19 cellular contexts compared by ENCODE assay signal in the genomic region with DNA sequence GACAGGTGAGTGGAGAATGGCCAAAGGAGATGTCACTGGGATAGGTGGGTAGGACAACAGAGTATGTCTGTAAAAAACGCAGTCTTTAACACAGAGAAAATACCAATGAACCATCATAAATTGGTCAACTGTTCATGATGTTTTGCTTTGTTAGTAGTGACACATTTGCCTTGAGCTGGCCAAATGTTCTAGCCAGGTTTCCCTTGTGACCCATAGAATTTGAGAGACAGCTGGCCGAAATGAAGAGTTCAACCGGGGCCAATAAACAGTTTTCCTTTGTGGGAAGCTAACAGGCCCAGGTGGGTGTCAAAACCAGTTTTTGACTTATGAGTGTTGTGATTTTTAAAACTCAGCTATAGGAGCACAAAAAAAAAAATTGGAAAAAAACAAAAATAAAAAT.
A peak's percentile ranks its signal among the peaks of the same experiment; 100 is the strongest.
DNase-seq lines count a peak whose midpoint lies in the region; ATAC-seq and TF ChIP-seq lines count a peak whose summit lies in the region.
"Had no signal": no experiment of that assay in that cellular context is flagged by ENCODE, and none has a peak within 500 bp of the region (broad histone marks: within the 10 kb centered on the region; RNA-seq: fewer than 3 reads in every experiment).

No MANE protein-coding gene starts in this region.

- H3K9me3 Mint-ChIP-seq in activated naive CD8-positive, alpha-beta T cell (ENCODE audit: low read depth) = no peaks in the 10 kb centered on the region
- no peaks in the 10 kb centered on the region for H3K9me3 Mint-ChIP-seq in activated naive CD8-positive, alpha-beta T cell treated with anti-CD3 and anti-CD28 coated beads, Interleukin-2, amount 50 U/mL, for 24 hours
- no peaks in the 10 kb centered on the region for H3K9me3 Mint-ChIP-seq in naive B cell
- H3K9me3 Mint-ChIP-seq: immature natural killer cell had no signal

- TF ChIP-seq CTCF in heart left ventricle (IDR thresholded peaks at IDR 0.05) = no peak
- TF ChIP-seq CTCF in uterus (IDR thresholded peaks at IDR 0.05) = no peak

- 44 to 47% (median 44%) methylated on average over 3 of the region's 3 CpGs for WGBS in heart left ventricle, 4 donors

- H3K4me1 ChIP-seq in heart left ventricle = peaks cover 0 to 47% (median 18%) of the 10 kb centered on the region in 12 donors
- H3K4me1 ChIP-seq in uterus = no peaks in the 10 kb centered on the region
- H3K4me1 ChIP-seq: testis had no signal

- peak overlapping the region; percentile 7 to 91 (median 80) for H3K27ac ChIP-seq in heart left ventricle
- H3K27ac ChIP-seq in uterus = peak overlapping the region; percentile 58
- no peak overlapping the region for H3K27ac ChIP-seq in substantia nigra (ENCODE audit: low read depth, low read length, poor library complexity, severe bottlenecking)
- H3K27ac ChIP-seq: C4-2B, HL-60, neutrophil, testis had no signal

- H3K36me3 ChIP-seq in heart left ventricle (peaks cover 0 to 90% (median 56%) of the 10 kb centered on the region in 9 donors), uterus (no peaks in the 10 kb centered on the region)
- H3K36me3 ChIP-seq: neutrophil had no signal

- H3K4me3 ChIP-seq in heart left ventricle (no peak overlapping the region), uterus (no peak overlapping the region)
- H3K4me3 ChIP-seq: testis had no signal

- H3K9me3 ChIP-seq in heart left ventricle (no peaks in the 10 kb centered on the region), uterus (no peaks in the 10 kb centered on the region)
- H3K9me3 ChIP-seq: neutrophil, testis had no signal

- ATAC-seq in activated naive CD8-positive, alpha-beta T cell treated with anti-CD3 and anti-CD28 coated beads, Interleukin-2, amount 50 U/mL, for 24 hours = no peak
- ATAC-seq in heart left ventricle (peak in 3 of 4 donors; percentile 6 to 47 (median 38)), naive B cell (ENCODE audit: low read depth in 2 of 2) (no peak), HG02840 (IDR thresholded peaks at IDR 0.05; ENCODE audit: low FRiP score, unreplicated experiment) (no peak)
- ATAC-seq: activated CD4-positive, alpha-beta T cell treated with anti-CD3 and anti-CD28 coated beads for 36 hours had no signal

- no peaks in the 10 kb centered on the region for H3K27me3 Mint-ChIP-seq in activated naive CD8-positive, alpha-beta T cell
- no peaks in the 10 kb centered on the region for H3K27me3 Mint-ChIP-seq in activated naive CD8-positive, alpha-beta T cell treated with anti-CD3 and anti-CD28 coated beads, Interleukin-2, amount 50 U/mL, for 24 hours
- no peaks in the 10 kb centered on the region for H3K27me3 Mint-ChIP-seq in naive B cell
- H3K27me3 Mint-ChIP-seq: activated CD4-positive, alpha-beta T cell treated with anti-CD3 and anti-CD28 coated beads for 36 hours had no signal

- intact Hi-C loops in heart left ventricle (cut with DNase I) (loop anchor here in 9 of 10 donors (1.0 to 10.0 kb wide), 13 partner anchors 56 to 186 kb away; a partner anchor contains a TSS), uterus (cut with DNase I; ENCODE audit: low total_unique reads) (loop anchor here (10.0 kb wide), 1 partner anchor 66 kb away; no protein-coding TSS in a partner anchor)

- H3K27me3 ChIP-seq in heart left ventricle (no peaks in the 10 kb centered on the region), uterus (no peaks in the 10 kb centered on the region)
- H3K27me3 ChIP-seq: neutrophil, testis had no signal

- H3K4me1 Mint-ChIP-seq in activated naive CD8-positive, alpha-beta T cell (ENCODE audit: low read depth) = no peaks in the 10 kb centered on the region
- H3K4me1 Mint-ChIP-seq in activated naive CD8-positive, alpha-beta T cell treated with anti-CD3 and anti-CD28 coated beads, Interleukin-2, amount 50 U/mL, for 24 hours = no peaks in the 10 kb centered on the region
- peaks cover 0 to 9% (median 5%) of the 10 kb centered on the region in 3 donors for H3K4me1 Mint-ChIP-seq in naive B cell
- H3K4me1 Mint-ChIP-seq: activated CD4-positive, alpha-beta T cell treated with anti-CD3 and anti-CD28 coated beads for 36 hours; immature natural killer cell had no signal

- H3K36me3 Mint-ChIP-seq in activated naive CD8-positive, alpha-beta T cell = peaks cover 9% of the 10 kb centered on the region
- peaks cover 44% of the 10 kb centered on the region for H3K36me3 Mint-ChIP-seq in activated naive CD8-positive, alpha-beta T cell treated with anti-CD3 and anti-CD28 coated beads, Interleukin-2, amount 50 U/mL, for 24 hours (ENCODE audit: low read depth)
- peaks cover 17 to 38% of the 10 kb centered on the region in 2 donors for H3K36me3 Mint-ChIP-seq in naive B cell

- no peak overlapping the region for H3K4me3 Mint-ChIP-seq in activated naive CD8-positive, alpha-beta T cell
- H3K4me3 Mint-ChIP-seq in activated naive CD8-positive, alpha-beta T cell treated with anti-CD3 and anti-CD28 coated beads, Interleukin-2, amount 50 U/mL, for 24 hours = no peak overlapping the region
- no peak overlapping the region for H3K4me3 Mint-ChIP-seq in naive B cell
- H3K4me3 Mint-ChIP-seq: activated CD4-positive, alpha-beta T cell treated with anti-CD3 and anti-CD28 coated beads for 36 hours; immature natural killer cell had no signal

- peak overlapping the region; percentile 16 for H3K27ac Mint-ChIP-seq in activated naive CD8-positive, alpha-beta T cell
- no peak overlapping the region for H3K27ac Mint-ChIP-seq in activated naive CD8-positive, alpha-beta T cell treated with anti-CD3 and anti-CD28 coated beads, Interleukin-2, amount 50 U/mL, for 24 hours
- H3K27ac Mint-ChIP-seq in naive B cell = peak overlapping the region in 5 of 6 donors; percentile 33 to 74 (median 46)
- H3K27ac Mint-ChIP-seq: activated CD4-positive, alpha-beta T cell treated with anti-CD3 and anti-CD28 coated beads for 36 hours; immature natural killer cell had no signal

- no peak for TF ChIP-seq POLR2A in heart left ventricle (IDR thresholded peaks at IDR 0.05)
- no peak for TF ChIP-seq POLR2A in uterus (IDR thresholded peaks at IDR 0.05)

- DNase-seq in activated naive CD8-positive, alpha-beta T cell treated with anti-CD3 and anti-CD28 coated beads, Interleukin-2, amount 50 U/mL, for 24 hours = no peak
- no peak for DNase-seq in heart left ventricle
- no peak for DNase-seq in naive B cell
- no peak for DNase-seq in uterus
- no peak for DNase-seq in substantia nigra (lab: John Stamatoyannopoulos, UW)
- DNase-seq in C1 segment of cervical spinal cord (lab: John Stamatoyannopoulos, UW) = no peak
- DNase-seq: activated CD4-positive, alpha-beta T cell treated with anti-CD3 and anti-CD28 coated beads for 36 hours; activated effector memory CD4-positive, alpha-beta T cell treated with anti-CD3 and anti-CD28 coated beads, Interleukin-2, amount 50 U/mL, for 16 hours; immature natural killer cell; mesendoderm; NCI-H187 treated with DMSO at 0.1 percent for 48 hours; stimulated activated CD4-positive, alpha-beta T cell treated with anti-CD3 and anti-CD28 coated beads, Interleukin-4, amount 100 ng/mL, for 1 hour; T1000; testis had no signal

Comparison
In these comparisons a context has a peak if more than half of its experiments do, and no peak if none do; other contexts are left out.
1. ATAC-seq: peak in heart left ventricle (3 of 4); none in activated naive CD8-positive, alpha-beta T cell treated with anti-CD3 and anti-CD28 coated beads, Interleukin-2, amount 50 U/mL, for 24 hours (single experiment), naive B cell (0 of 2) and HG02840 (single experiment).